Comparison of ENCODE assay signal across 20 cellular contexts in genomic region chr6:126831461-126831860, GRCh38.
"Had no signal": no experiment of that assay in that cellular context is flagged by ENCODE, and none has a peak within 500 bp of the region (broad histone marks: within the 10 kb centered on the region; RNA-seq: fewer than 3 reads in every experiment).

No MANE protein-coding gene starts in this region.

- H3K4me3 ChIP-seq: heart right ventricle, mucosa of descending colon, neural progenitor cell, pancreas, upper lobe of left lung, uterus had no signal

- H3K27me3 Mint-ChIP-seq: central memory CD8-positive, alpha-beta T cell; dendritic cell treated with granulocyte-macrophage colony-stimulating factor and Interleukin-4, amounts not matched to agents 40 ng/mL and 50 ng/mL, for 4 days; progenitor cell of endocrine pancreas had no signal

- H3K9me3 Mint-ChIP-seq: central memory CD8-positive, alpha-beta T cell; dendritic cell treated with granulocyte-macrophage colony-stimulating factor and Interleukin-4, amounts not matched to agents 40 ng/mL and 50 ng/mL, for 4 days; neural progenitor cell had no signal

- H3K4me1 Mint-ChIP-seq: central memory CD8-positive, alpha-beta T cell; natural killer cell; neural progenitor cell had no signal

- H3K4me3 Mint-ChIP-seq: central memory CD8-positive, alpha-beta T cell; dendritic cell treated with granulocyte-macrophage colony-stimulating factor and Interleukin-4, amounts not matched to agents 40 ng/mL and 50 ng/mL, for 4 days; natural killer cell; neural progenitor cell had no signal

- DNase-seq: erythroblast; heart right ventricle; hypothalamus; islet precursor cell; mammary epithelial cell; mucosa of descending colon; natural killer cell; nucleus accumbens; pancreas; retina; stimulated activated CD4-positive, alpha-beta T cell treated with anti-CD3 and anti-CD28 coated beads, Interleukin-2, amount 100 ng/mL, for 24 hours; stimulated activated naive CD4-positive, alpha-beta T cell; upper lobe of left lung; uterus had no signal

- H3K36me3 Mint-ChIP-seq: natural killer cell, neural progenitor cell had no signal

- H3K9me3 ChIP-seq: heart right ventricle, mucosa of descending colon, pancreas, upper lobe of left lung, uterus had no signal

- H3K4me1 ChIP-seq: heart right ventricle, neural progenitor cell, pancreas, upper lobe of left lung, uterus had no signal

- H3K27ac ChIP-seq: heart right ventricle, neural progenitor cell, pancreas, upper lobe of left lung, uterus had no signal

- ATAC-seq: heart right ventricle, left lobe of liver, mucosa of descending colon, natural killer cell, pancreas, sciatic nerve had no signal

- H3K27me3 ChIP-seq: neural progenitor cell, pancreas, upper lobe of left lung, uterus had no signal

- H3K36me3 ChIP-seq: heart right ventricle, neural progenitor cell, pancreas, upper lobe of left lung, uterus had no signal

- H3K27ac Mint-ChIP-seq: dendritic cell treated with granulocyte-macrophage colony-stimulating factor and Interleukin-4, amounts not matched to agents 40 ng/mL and 50 ng/mL, for 4 days; natural killer cell; neural progenitor cell; progenitor cell of endocrine pancreas had no signal
